ENCODE assay signal across 11 cellular contexts in genomic region chr7:84372155-84372621, GRCh38.
DNase-seq lines count a peak whose midpoint lies in the region; ATAC-seq and TF ChIP-seq lines count a peak whose summit lies in the region.
"Had no signal": no experiment of that assay in that cellular context is flagged by ENCODE, and none has a peak within 500 bp of the region (broad histone marks: within the 10 kb centered on the region; RNA-seq: fewer than 3 reads in every experiment).

No MANE protein-coding gene starts in this region.

- H3K4me1 ChIP-seq in SJCRH30, result peaks cover 10% of the 10 kb centered on the region
- H3K4me1 ChIP-seq: uterus had no signal

- H3K4me3 ChIP-seq in SJCRH30 (no peak overlapping the region), fibroblast of the aortic adventitia (ENCODE audit: low read depth, low read length) (no peak overlapping the region)
- H3K4me3 ChIP-seq: uterus had no signal

- no peak for TF ChIP-seq CTCF in fibroblast of the aortic adventitia (IDR thresholded peaks at IDR 0.05; ENCODE audit: insufficient read depth, low read length)

- H3K9me3 ChIP-seq in SJCRH30 (replicated peaks), result no peaks in the 10 kb centered on the region
- H3K9me3 ChIP-seq: uterus had no signal

- no peaks in the 10 kb centered on the region for H3K36me3 ChIP-seq in SJCRH30
- H3K36me3 ChIP-seq: uterus had no signal

- peak; percentile 91 for DNase-seq in A172 (ENCODE audit: low spot score)
- DNase-seq in H4 (ENCODE audit: low spot score), result peak; percentile 93
- DNase-seq in SJCRH30, result peak; percentile 37 to 70
- peak; percentile 94 for DNase-seq in fibroblast of the aortic adventitia (ENCODE audit: low read depth)
- DNase-seq in cerebellar cortex (ENCODE audit: low spot score), result no peak
- DNase-seq: NCI-H2029 treated with DMSO at 0.1 percent for 48 hours, uterus had no signal

- no peaks in the 10 kb centered on the region for H3K27me3 ChIP-seq in SJCRH30
- H3K27me3 ChIP-seq: uterus had no signal

- peak overlapping the region; percentile 13; the same call in 1 of the 2 replicates for H3K27ac ChIP-seq in SJCRH30
- H3K27ac ChIP-seq: C4-2B, uterus had no signal

- ATAC-seq in HG03175 (IDR thresholded peaks at IDR 0.05; ENCODE audit: unreplicated experiment) (no peak), HG03280 (IDR thresholded peaks at IDR 0.05; ENCODE audit: unreplicated experiment) (no peak), GM21367 (IDR thresholded peaks at IDR 0.05; ENCODE audit: unreplicated experiment) (no peak)
